Comparison of ENCODE assay signal across 8 cellular contexts in genomic region chr19:58559275-58560006, GRCh38. TPM values are rescaled to one million over a fixed set of nuclear protein-coding genes. Genes with fewer than 3 reads are reported as not detected.
A peak's percentile ranks its signal among the peaks of the same experiment; 100 is the strongest.
DNase-seq lines count a peak whose midpoint lies in the region; ATAC-seq and TF ChIP-seq lines count a peak whose summit lies in the region.

No MANE protein-coding gene starts in this region.

- H3K36me3 ChIP-seq in esophagus (ENCODE audit: control insufficient read depth in 2 of 2, insufficient read depth in 2 of 2, low read length in 1 of 2) = peaks cover 3 to 12% of the 10 kb centered on the region in 2 donors
- peaks cover 12% of the 10 kb centered on the region for H3K36me3 ChIP-seq in muscle layer of colon (ENCODE audit: insufficient read depth, low read length)

- H3K4me1 ChIP-seq in esophagus (ENCODE audit: control insufficient read depth in 2 of 2, insufficient read depth in 2 of 2, low read length in 1 of 2) (peaks cover 2 to 43% of the 10 kb centered on the region in 2 donors), muscle layer of colon (ENCODE audit: insufficient read depth, low read length) (peaks cover 58% of the 10 kb centered on the region)

- peak overlapping the region; percentile 96 for H3K9ac ChIP-seq in muscle layer of colon (ENCODE audit: low read length)

- H3K9me3 ChIP-seq in esophagus (ENCODE audit: control insufficient read depth in 2 of 2, insufficient read depth in 1 of 2, low read depth in 1 of 2, low read length in 1 of 2) = no peaks in the 10 kb centered on the region
- H3K9me3 ChIP-seq in muscle layer of colon (ENCODE audit: low read length) = no peaks in the 10 kb centered on the region

- peak overlapping the region; percentile 96 for H3K4me3 ChIP-seq in GM12875 (ENCODE audit: low read depth, low read length)
- H3K4me3 ChIP-seq in HL-60 (replicated peaks; ENCODE audit: insufficient read depth, low read length) = peak overlapping the region; percentile 46
- H3K4me3 ChIP-seq in esophagus (ENCODE audit: low read depth in 1 of 2, low read length in 2 of 2) = peak overlapping the region; percentile 80 to 94
- peak overlapping the region; percentile 38 to 95 for H3K4me3 ChIP-seq in muscle layer of colon (ENCODE audit: low read depth in 1 of 2, low read length in 2 of 2)

- DNase-seq in HL-60 (ENCODE audit: low read depth in 1 of 2, low spot score in 1 of 2) = peak; percentile 95 to 97
- DNase-seq in activated CD8-positive, alpha-beta memory T cell treated with anti-CD3 and anti-CD28 coated beads for 48 hours (ENCODE audit: low read depth in 2 of 3, low spot score in 2 of 3) = peak in 2 of 3 experiments; percentile 71 to 75
- peak; percentile 86 for DNase-seq in stromal cell of bone marrow (ENCODE audit: low read depth)
- DNase-seq in KG1 (lab: John Stamatoyannopoulos, UW) = no peak

- TF ChIP-seq CTCF in GM12875 (IDR thresholded peaks at IDR 0.05; ENCODE audit: borderline replicate concordance, insufficient read depth, low read depth, low read length) = no peak
- no peak for TF ChIP-seq CTCF in HL-60 (IDR thresholded peaks at IDR 0.05; ENCODE audit: insufficient read depth, low read length)

- H3K27ac ChIP-seq in HL-60 (replicated peaks) = peak overlapping the region; percentile 100
- H3K27ac ChIP-seq in esophagus (ENCODE audit: low read depth in 2 of 2, low read length in 1 of 2) = peak overlapping the region; percentile 99 to 100
- H3K27ac ChIP-seq in muscle layer of colon (ENCODE audit: low read depth, low read length) = peak overlapping the region; percentile 93

- no peak for ATAC-seq in GM19463 (IDR thresholded peaks at IDR 0.05; ENCODE audit: unreplicated experiment)

- 1 to 2% methylated on average over 33 of the region's 33 CpGs for WGBS in esophagus, 2 donors

- H3K27me3 ChIP-seq in HL-60 (ENCODE audit: insufficient read depth, poor library complexity, severe bottlenecking) (no peaks in the 10 kb centered on the region), esophagus (ENCODE audit: control insufficient read depth in 1 of 2, insufficient read depth in 2 of 2, low read length in 2 of 2) (no peaks in the 10 kb centered on the region), muscle layer of colon (ENCODE audit: control insufficient read depth in 1 of 2, insufficient read depth in 2 of 2, low read length in 2 of 2) (no peaks in the 10 kb centered on the region)

RNA-seq across cellular contexts. Expression of gene UBE2M, which starts 1.0 kb away (rescaled TPM):
- polyA plus RNA-seq in esophagus = 10 to 100 TPM; 22.7 to 41.4 TPM

RNA-seq across cellular contexts. Expression of gene CHMP2A, which starts 4.5 kb away (rescaled TPM):
- 100 to 1,000 TPM; 174 to 262 TPM for polyA plus RNA-seq in esophagus

RNA-seq across cellular contexts. Expression of gene MZF1, which starts 13.7 kb away (rescaled TPM):
- polyA plus RNA-seq in esophagus = 10 to 100 TPM; 15.3 to 35.9 TPM

RNA-seq across cellular contexts. Expression of gene TRIM28, which starts 15.6 kb away (rescaled TPM):
- polyA plus RNA-seq in esophagus = 100 to 1,000 TPM; 159 to 175 TPM

RNA-seq across cellular contexts. Expression of gene ZBTB45, which starts 39.8 kb away (rescaled TPM):
- 1 to 10 TPM; 6.4 to 7.4 TPM for polyA plus RNA-seq in esophagus

Comparison
In these comparisons a context has a peak if more than half of its experiments do, and no peak if none do; other contexts are left out.
1. H3K4me3 ChIP-seq: peak in every context shown above with its lines; median percentile 96 in GM12875; 87 in esophagus; 66 in muscle layer of colon; 46 in HL-60.